1 cellular context compared by ENCODE assay signal in genomic region chr11:59560702-59561469, GRCh38.
TF ChIP-seq lines count a peak whose summit lies in the region.

No MANE protein-coding gene starts in this region.

TF ChIP-seq in HepG2, 621 proteins besides CTCF, POLR2A, EP300 and RAD21 (continued from another document and continues in another):
- TF ChIP-seq RXRB (CRISPR knock-in tag; IDR thresholded peaks at IDR 0.05; ENCODE audit: borderline replicate concordance) (peak; percentile 42; the same call in 1 of the 2 replicates), U2AF1 (optimal IDR thresholded peaks at IDR 0.05; ENCODE audit: low read depth, low read length) (no peak), ZIK1 (CRISPR knock-in tag; IDR thresholded peaks at IDR 0.05; ENCODE audit: borderline replicate concordance, low read depth) (no peak), THYN1 (CRISPR knock-in tag; IDR thresholded peaks at IDR 0.05; ENCODE audit: borderline replicate concordance, low read depth) (no peak), ZNF546 (CRISPR knock-in tag; conservative IDR thresholded peaks at IDR 0.05) (no peak), TBX3 (IDR thresholded peaks at IDR 0.05; ENCODE audit: borderline replicate concordance) (0 out of 2 replicates have a peak, but pooled peaks have one; percentile 34), HOMEZ (CRISPR knock-in tag; IDR thresholded peaks at IDR 0.05; ENCODE audit: low read depth) (no peak), ZNF674 (CRISPR knock-in tag; IDR thresholded peaks at IDR 0.05; ENCODE audit: low read depth) (no peak), SAFB2 (CRISPR knock-in tag; IDR thresholded peaks at IDR 0.05; ENCODE audit: borderline replicate concordance, low read depth) (no peak), NFIB (CRISPR knock-in tag; IDR thresholded peaks at IDR 0.05; ENCODE audit: borderline replicate concordance) (no peak), TFAP4 (IDR thresholded peaks at IDR 0.05; ENCODE audit: borderline replicate concordance, low read depth) (peak; percentile 93), PRPF4 (IDR thresholded peaks at IDR 0.05; ENCODE audit: low read depth, low read length, poor library complexity, severe bottlenecking) (no peak), SMAD1 (CRISPR knock-in tag; IDR thresholded peaks at IDR 0.05; ENCODE audit: borderline replicate concordance, low read depth) (no peak), MXI1 (IDR thresholded peaks at IDR 0.05; ENCODE audit: borderline replicate concordance, low read depth, low read length) (peak; percentile 93; the same call in 2 of the 3 replicates), THAP11 (CRISPR knock-in tag; IDR thresholded peaks at IDR 0.05) (0 out of 2 replicates have a peak, but pooled peaks have one; percentile 21), TBP (CRISPR knock-in tag; IDR thresholded peaks at IDR 0.05) (no peak), CREM (IDR thresholded peaks at IDR 0.05) (no peak), CREM (CRISPR knock-in tag; IDR thresholded peaks at IDR 0.05) (no peak), REXO4 (CRISPR knock-in tag; IDR thresholded peaks at IDR 0.05; ENCODE audit: borderline replicate concordance) (no peak), IRF2 (CRISPR knock-in tag; IDR thresholded peaks at IDR 0.05) (peak; percentile 30; the same call in 1 of the 2 replicates), MED1 (CRISPR knock-in tag; IDR thresholded peaks at IDR 0.05) (no peak), ZBTB38 (CRISPR knock-in tag; IDR thresholded peaks at IDR 0.05) (no peak; the same call in 1 of the 2 replicates), ZNF530 (CRISPR knock-in tag; IDR thresholded peaks at IDR 0.05; ENCODE audit: low read depth) (no peak), PITX1 (CRISPR knock-in tag; IDR thresholded peaks at IDR 0.05) (no peak), ZNF615 (CRISPR knock-in tag; IDR thresholded peaks at IDR 0.05; ENCODE audit: borderline replicate concordance) (no peak), ZBTB46 (CRISPR knock-in tag; IDR thresholded peaks at IDR 0.05; ENCODE audit: borderline replicate concordance) (no peak), ZSCAN12 (CRISPR knock-in tag; IDR thresholded peaks at IDR 0.05) (no peak), SOX13 (IDR thresholded peaks at IDR 0.05) (no peak), SOX13 (CRISPR knock-in tag; conservative IDR thresholded peaks at IDR 0.05 in 1 of 2, IDR thresholded peaks at IDR 0.05 in 1 of 2) (no peak), POLR2G (IDR thresholded peaks at IDR 0.05; ENCODE audit: low read depth, low read length) (no peak), ZNF569 (CRISPR knock-in tag; IDR thresholded peaks at IDR 0.05; ENCODE audit: borderline replicate concordance) (no peak), ZNF292 (CRISPR knock-in tag; IDR thresholded peaks at IDR 0.05; ENCODE audit: borderline replicate concordance, low read depth) (no peak), ZNF33B (CRISPR knock-in tag; IDR thresholded peaks at IDR 0.05) (no peak), SNAPC2 (CRISPR knock-in tag; IDR thresholded peaks at IDR 0.05) (no peak), MLXIP (CRISPR knock-in tag; IDR thresholded peaks at IDR 0.05; ENCODE audit: borderline replicate concordance) (no peak)
- TF ChIP-seq, protein P1, sequence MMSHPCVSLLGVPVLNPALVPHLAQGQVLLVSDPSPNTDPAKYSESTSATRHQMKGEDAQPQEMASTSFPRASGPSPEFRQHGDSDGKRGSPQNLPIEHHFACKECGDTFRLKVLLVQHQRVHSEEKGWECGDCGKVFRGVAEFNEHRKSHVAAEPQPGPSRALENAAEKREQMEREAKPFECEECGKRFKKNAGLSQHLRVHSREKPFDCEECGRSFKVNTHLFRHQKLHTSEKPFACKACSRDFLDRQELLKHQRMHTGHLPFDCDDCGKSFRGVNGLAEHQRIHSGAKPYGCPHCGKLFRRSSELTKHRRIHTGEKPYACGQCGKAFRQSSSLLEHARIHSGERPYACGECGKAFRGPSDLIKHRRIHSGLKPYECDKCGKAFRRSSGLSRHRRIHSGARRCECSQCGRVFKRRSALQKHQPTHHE (CRISPR knock-in tag; IDR thresholded peaks at IDR 0.05; ENCODE audit: borderline replicate concordance) = no peak
- TF ChIP-seq, protein P2, sequence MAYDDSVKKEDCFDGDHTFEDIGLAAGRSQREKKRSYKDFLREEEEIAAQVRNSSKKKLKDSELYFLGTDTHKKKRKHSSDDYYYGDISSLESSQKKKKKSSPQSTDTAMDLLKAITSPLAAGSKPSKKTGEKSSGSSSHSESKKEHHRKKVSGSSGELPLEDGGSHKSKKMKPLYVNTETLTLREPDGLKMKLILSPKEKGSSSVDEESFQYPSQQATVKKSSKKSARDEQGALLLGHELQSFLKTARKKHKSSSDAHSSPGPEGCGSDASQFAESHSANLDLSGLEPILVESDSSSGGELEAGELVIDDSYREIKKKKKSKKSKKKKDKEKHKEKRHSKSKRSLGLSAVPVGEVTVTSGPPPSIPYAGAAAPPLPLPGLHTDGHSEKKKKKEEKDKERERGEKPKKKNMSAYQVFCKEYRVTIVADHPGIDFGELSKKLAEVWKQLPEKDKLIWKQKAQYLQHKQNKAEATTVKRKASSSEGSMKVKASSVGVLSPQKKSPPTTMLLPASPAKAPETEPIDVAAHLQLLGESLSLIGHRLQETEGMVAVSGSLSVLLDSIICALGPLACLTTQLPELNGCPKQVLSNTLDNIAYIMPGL (CRISPR knock-in tag; IDR thresholded peaks at IDR 0.05; ENCODE audit: borderline replicate concordance in 1 of 2, low read depth in 1 of 2) = peak; percentile 7 to 83; a peak in 2 of 4 replicates
- TF ChIP-seq, protein P3, sequence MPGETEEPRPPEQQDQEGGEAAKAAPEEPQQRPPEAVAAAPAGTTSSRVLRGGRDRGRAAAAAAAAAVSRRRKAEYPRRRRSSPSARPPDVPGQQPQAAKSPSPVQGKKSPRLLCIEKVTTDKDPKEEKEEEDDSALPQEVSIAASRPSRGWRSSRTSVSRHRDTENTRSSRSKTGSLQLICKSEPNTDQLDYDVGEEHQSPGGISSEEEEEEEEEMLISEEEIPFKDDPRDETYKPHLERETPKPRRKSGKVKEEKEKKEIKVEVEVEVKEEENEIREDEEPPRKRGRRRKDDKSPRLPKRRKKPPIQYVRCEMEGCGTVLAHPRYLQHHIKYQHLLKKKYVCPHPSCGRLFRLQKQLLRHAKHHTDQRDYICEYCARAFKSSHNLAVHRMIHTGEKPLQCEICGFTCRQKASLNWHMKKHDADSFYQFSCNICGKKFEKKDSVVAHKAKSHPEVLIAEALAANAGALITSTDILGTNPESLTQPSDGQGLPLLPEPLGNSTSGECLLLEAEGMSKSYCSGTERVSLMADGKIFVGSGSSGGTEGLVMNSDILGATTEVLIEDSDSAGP (CRISPR knock-in tag; IDR thresholded peaks at IDR 0.05; ENCODE audit: borderline replicate concordance) = peak; percentile 41; the same call in 1 of the 2 replicates
- TF ChIP-seq, protein P4, sequence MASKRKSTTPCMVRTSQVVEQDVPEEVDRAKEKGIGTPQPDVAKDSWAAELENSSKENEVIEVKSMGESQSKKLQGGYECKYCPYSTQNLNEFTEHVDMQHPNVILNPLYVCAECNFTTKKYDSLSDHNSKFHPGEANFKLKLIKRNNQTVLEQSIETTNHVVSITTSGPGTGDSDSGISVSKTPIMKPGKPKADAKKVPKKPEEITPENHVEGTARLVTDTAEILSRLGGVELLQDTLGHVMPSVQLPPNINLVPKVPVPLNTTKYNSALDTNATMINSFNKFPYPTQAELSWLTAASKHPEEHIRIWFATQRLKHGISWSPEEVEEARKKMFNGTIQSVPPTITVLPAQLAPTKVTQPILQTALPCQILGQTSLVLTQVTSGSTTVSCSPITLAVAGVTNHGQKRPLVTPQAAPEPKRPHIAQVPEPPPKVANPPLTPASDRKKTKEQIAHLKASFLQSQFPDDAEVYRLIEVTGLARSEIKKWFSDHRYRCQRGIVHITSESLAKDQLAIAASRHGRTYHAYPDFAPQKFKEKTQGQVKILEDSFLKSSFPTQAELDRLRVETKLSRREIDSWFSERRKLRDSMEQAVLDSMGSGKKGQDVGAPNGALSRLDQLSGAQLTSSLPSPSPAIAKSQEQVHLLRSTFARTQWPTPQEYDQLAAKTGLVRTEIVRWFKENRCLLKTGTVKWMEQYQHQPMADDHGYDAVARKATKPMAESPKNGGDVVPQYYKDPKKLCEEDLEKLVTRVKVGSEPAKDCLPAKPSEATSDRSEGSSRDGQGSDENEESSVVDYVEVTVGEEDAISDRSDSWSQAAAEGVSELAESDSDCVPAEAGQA (IDR thresholded peaks at IDR 0.05; ENCODE audit: low read depth) = no peak
- TF ChIP-seq, protein P4 (CRISPR knock-in tag; IDR thresholded peaks at IDR 0.05; ENCODE audit: borderline replicate concordance) = no peak
- TF ChIP-seq, protein P5, sequence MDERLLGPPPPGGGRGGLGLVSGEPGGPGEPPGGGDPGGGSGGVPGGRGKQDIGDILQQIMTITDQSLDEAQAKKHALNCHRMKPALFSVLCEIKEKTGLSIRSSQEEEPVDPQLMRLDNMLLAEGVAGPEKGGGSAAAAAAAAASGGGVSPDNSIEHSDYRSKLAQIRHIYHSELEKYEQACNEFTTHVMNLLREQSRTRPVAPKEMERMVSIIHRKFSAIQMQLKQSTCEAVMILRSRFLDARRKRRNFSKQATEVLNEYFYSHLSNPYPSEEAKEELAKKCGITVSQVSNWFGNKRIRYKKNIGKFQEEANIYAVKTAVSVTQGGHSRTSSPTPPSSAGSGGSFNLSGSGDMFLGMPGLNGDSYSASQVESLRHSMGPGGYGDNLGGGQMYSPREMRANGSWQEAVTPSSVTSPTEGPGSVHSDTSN (CRISPR knock-in tag; IDR thresholded peaks at IDR 0.05) = no peak
